ENCODE assay signal across 1 cellular context in the genomic region with DNA sequence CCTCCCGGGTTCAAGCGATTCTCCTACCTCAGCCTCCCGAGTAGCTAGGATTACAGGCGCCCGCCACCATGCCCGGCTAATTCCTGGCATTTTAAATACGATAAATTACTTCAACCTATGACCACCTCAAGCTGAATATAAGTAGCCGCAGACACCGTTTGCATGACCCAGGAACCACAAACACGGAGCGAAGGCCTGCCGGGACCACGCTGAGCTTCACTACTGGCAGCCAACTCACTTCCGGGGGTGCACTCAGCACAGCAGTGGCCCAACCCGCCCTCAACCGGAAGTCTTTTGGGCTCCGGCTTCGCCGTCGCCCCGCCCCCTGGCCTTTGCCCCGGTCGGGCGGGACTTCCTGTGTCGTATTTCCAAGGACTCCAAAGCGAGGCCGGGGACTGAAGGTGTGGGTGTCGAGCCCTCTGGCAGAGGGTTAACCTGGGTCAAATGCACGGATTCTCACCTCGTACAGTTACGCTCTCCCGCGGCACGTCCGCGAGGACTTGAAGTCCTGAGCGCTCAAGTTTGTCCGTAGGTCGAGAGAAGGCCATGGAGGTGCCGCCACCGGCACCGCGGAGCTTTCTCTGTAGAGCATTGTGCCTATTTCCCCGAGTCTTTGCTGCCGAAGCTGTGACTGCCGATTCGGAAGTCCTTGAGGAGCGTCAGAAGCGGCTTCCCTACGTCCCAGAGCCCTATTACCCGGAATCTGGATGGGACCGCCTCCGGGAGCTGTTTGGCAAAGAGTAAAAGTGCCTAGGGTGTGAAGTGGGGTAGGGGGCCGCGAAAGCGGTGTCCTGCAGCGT.
TF ChIP-seq lines count a peak whose summit lies in the region.

A gene with protein sequence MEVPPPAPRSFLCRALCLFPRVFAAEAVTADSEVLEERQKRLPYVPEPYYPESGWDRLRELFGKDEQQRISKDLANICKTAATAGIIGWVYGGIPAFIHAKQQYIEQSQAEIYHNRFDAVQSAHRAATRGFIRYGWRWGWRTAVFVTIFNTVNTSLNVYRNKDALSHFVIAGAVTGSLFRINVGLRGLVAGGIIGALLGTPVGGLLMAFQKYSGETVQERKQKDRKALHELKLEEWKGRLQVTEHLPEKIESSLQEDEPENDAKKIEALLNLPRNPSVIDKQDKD (plus strand): TSS at position 360 of the 800 bp plus-strand sequence. CDS start 187 bp downstream, at position 547.

TF ChIP-seq in SK-N-SH treated with all-trans-retinoic acid at 6 μM for 48 hours, 23 proteins besides CTCF, POLR2A, EP300 and RAD21 (continued from another document):
- no peak for TF ChIP-seq POU6F1 (CRISPR knock-in tag; IDR thresholded peaks at IDR 0.05; ENCODE audit: borderline replicate concordance, low read depth)
- no peak for TF ChIP-seq ZNF565 (CRISPR knock-in tag; conservative IDR thresholded peaks at IDR 0.05; ENCODE audit: low read depth)
- TF ChIP-seq ZNF8 (CRISPR knock-in tag; IDR thresholded peaks at IDR 0.05) = no peak
- TF ChIP-seq OSR1 (CRISPR knock-in tag; IDR thresholded peaks at IDR 0.05) = no peak
TF ChIP-seq in SK-N-SH treated with all-trans-retinoic acid at 6 μM for 48 hours: peak in this region for 2.
